Comparison of ENCODE assay signal across 21 cellular contexts in genomic region chr18:24322594-24323136, GRCh38.
DNase-seq lines count a peak whose midpoint lies in the region; ATAC-seq and TF ChIP-seq lines count a peak whose summit lies in the region.
"Had no signal": no experiment of that assay in that cellular context is flagged by ENCODE, and none has a peak within 500 bp of the region (broad histone marks: within the 10 kb centered on the region; RNA-seq: fewer than 3 reads in every experiment).

No MANE protein-coding gene starts in this region.

- no peak overlapping the region for H3K27ac ChIP-seq in fibroblast of lung (ENCODE audit: insufficient read depth, low read length)
- H3K27ac ChIP-seq: dorsolateral prefrontal cortex, hepatocyte, psoas muscle, suprapubic skin had no signal

- TF ChIP-seq CTCF in fibroblast of lung (conservative IDR thresholded peaks at IDR 0.05 in 1 of 2, IDR thresholded peaks at IDR 0.05 in 1 of 2; ENCODE audit: low read depth in 1 of 2, low read length in 2 of 2): no peak

- no peak overlapping the region for H3K9ac ChIP-seq in fibroblast of lung (ENCODE audit: insufficient read depth, low read length)

- no peak overlapping the region for H3K4me3 ChIP-seq in fibroblast of lung (replicated peaks in 1 of 4; ENCODE audit: control extremely low read depth in 1 of 4, insufficient read depth in 1 of 4, low read depth in 3 of 4, low read length in 4 of 4)
- H3K4me3 ChIP-seq: dorsolateral prefrontal cortex, hepatocyte, psoas muscle, smooth muscle cell, suprapubic skin had no signal

- H3K9me3 ChIP-seq in fibroblast of lung (ENCODE audit: control insufficient read depth, insufficient read depth, low read depth, low read length): no peaks in the 10 kb centered on the region
- H3K9me3 ChIP-seq: psoas muscle, suprapubic skin had no signal

- no peaks in the 10 kb centered on the region for H3K27me3 ChIP-seq in fibroblast of lung (ENCODE audit: control insufficient read depth, insufficient read depth, low read length)
- H3K27me3 ChIP-seq: dorsolateral prefrontal cortex, hepatocyte, suprapubic skin had no signal

- H3K4me2 ChIP-seq in fibroblast of lung (ENCODE audit: extremely low read depth, insufficient read depth, low read length): no peak overlapping the region
- H3K4me2 ChIP-seq: hepatocyte, smooth muscle cell had no signal

- H3K4me1 ChIP-seq in fibroblast of lung (ENCODE audit: control insufficient read depth, extremely low read depth, insufficient read depth, low read length): no peaks in the 10 kb centered on the region
- H3K4me1 ChIP-seq: psoas muscle had no signal

- DNase-seq in GM03348 (ENCODE audit: low spot score) (peak; percentile 56), fibroblast of lung (ENCODE audit: low read depth in 2 of 2) (peak; percentile 55 to 56), stromal cell of bone marrow (ENCODE audit: low read depth) (peak; percentile 38), HT-29 (ENCODE audit: low spot score) (no peak), activated gamma-delta T cell (lab: John Stamatoyannopoulos, UW) (no peak), T-helper 1 cell (no peak), NCI-H748 treated with DMSO at 0.1 percent for 48 hours (lab: John Stamatoyannopoulos, UW) (no peak)
- DNase-seq: activated CD4-positive, alpha-beta T cell treated with anti-CD3 and anti-CD28 coated beads, Interleukin-2, amount 10 ng/mL, durations not matched to agents 7 days and 5 days; activated CD8-positive, alpha-beta memory T cell treated with anti-CD3 and anti-CD28 coated beads, Interleukin-2, amount 50 U/mL, for 48 hours; activated naive CD4-positive, alpha-beta T cell treated with anti-CD3 and anti-CD28 coated beads for 36 hours; C1 segment of cervical spinal cord; dorsolateral prefrontal cortex; NCI-H1417 treated with DMSO at 0.1 percent for 48 hours; NCI-H2171 treated with DMSO at 0.1 percent for 48 hours; NCI-H82; psoas muscle; stimulated activated CD8-positive, alpha-beta memory T cell treated with anti-CD3 and anti-CD28 coated beads, Interleukin-4, amount 100 ng/mL, for 48 hours had no signal

- no peak overlapping the region for H2AFZ ChIP-seq in fibroblast of lung (ENCODE audit: low read length)
- H2AFZ ChIP-seq: hepatocyte had no signal

- no peaks in the 10 kb centered on the region for H3K79me2 ChIP-seq in fibroblast of lung (ENCODE audit: control insufficient read depth, insufficient read depth, low read length)
- H3K79me2 ChIP-seq: hepatocyte had no signal

- no peaks in the 10 kb centered on the region for H3K36me3 ChIP-seq in fibroblast of lung (ENCODE audit: control insufficient read depth, insufficient read depth, low read length)
- H3K36me3 ChIP-seq: suprapubic skin had no signal

- no peaks in the 10 kb centered on the region for H4K20me1 ChIP-seq in fibroblast of lung (ENCODE audit: control insufficient read depth, extremely low read depth, insufficient read depth, low read length)

- ATAC-seq in SK-N-SH treated with all-trans-retinoic acid at 6 μM for 48 hours: peak; percentile 84
- ATAC-seq: psoas muscle had no signal

TF ChIP-seq in SK-N-SH treated with all-trans-retinoic acid at 6 μM for 48 hours, 23 proteins besides CTCF, POLR2A, EP300 and RAD21:
- peak; percentile 89 for TF ChIP-seq CREB5 (CRISPR knock-in tag; IDR thresholded peaks at IDR 0.05; ENCODE audit: low read depth)
- TF ChIP-seq CSRNP3 (CRISPR knock-in tag; IDR thresholded peaks at IDR 0.05): no peak
- TF ChIP-seq ARNTL (CRISPR knock-in tag; IDR thresholded peaks at IDR 0.05; ENCODE audit: borderline replicate concordance, low read depth): no peak
- TF ChIP-seq ZNF70 (CRISPR knock-in tag; IDR thresholded peaks at IDR 0.05): no peak
- TF ChIP-seq ISL1 (CRISPR knock-in tag; IDR thresholded peaks at IDR 0.05): peak; percentile 96
- peak; percentile 42; the same call in 1 of the 2 replicates for TF ChIP-seq TCF4 (CRISPR knock-in tag; IDR thresholded peaks at IDR 0.05; ENCODE audit: borderline replicate concordance)
- no peak for TF ChIP-seq POU6F1 (CRISPR knock-in tag; IDR thresholded peaks at IDR 0.05; ENCODE audit: borderline replicate concordance, low read depth)
- TF ChIP-seq TOX (CRISPR knock-in tag; IDR thresholded peaks at IDR 0.05; ENCODE audit: borderline replicate concordance): no peak
- TF ChIP-seq CSDC2 (CRISPR knock-in tag; IDR thresholded peaks at IDR 0.05): no peak

Comparison
In these comparisons a context has a peak if more than half of its experiments do, and no peak if none do; other contexts are left out.
1. DNase-seq: peak in GM03348 (single experiment), fibroblast of lung (2 of 2) and stromal cell of bone marrow (single experiment); none in HT-29 (single experiment), activated gamma-delta T cell (single experiment), T-helper 1 cell (0 of 5) and NCI-H748 treated with DMSO at 0.1 percent for 48 hours (single experiment).